1 cellular context compared by ENCODE assay signal in the genomic region with DNA sequence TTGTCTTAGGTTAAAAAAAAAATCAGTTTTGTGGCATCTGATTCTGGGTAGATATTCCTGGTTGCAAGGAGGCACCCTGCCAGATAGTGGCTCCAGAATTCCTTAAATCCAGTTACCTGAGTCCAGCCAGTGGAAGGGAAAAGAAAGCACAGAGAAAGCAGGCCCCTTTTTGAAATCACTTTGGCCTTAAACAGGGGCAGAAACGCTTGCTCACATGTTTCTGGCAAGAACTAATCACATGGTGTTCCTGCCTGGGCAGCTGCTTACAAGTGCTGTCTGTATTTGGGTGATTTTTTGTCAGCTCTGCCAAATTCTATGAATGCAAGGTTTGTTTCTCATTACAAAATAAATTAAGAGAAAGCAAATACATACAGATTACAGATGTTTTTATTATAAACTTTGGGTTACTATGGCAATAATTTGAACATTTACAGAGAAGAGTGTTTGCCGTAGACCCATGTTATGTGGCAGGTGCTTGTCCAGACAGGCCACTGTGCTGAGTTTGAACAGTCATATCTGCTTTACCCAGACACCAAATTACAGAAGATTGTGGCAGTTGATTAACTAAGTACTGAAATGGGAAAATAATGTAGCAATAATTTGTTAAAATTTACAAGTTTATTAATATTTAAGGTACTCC.
TF ChIP-seq lines count a peak whose summit lies in the region.

No MANE protein-coding gene starts in this region.

TF ChIP-seq in H1, 55 proteins besides CTCF, POLR2A, EP300 and RAD21 (continued from another document):
- TF ChIP-seq JUND (IDR thresholded peaks at IDR 0.05; ENCODE audit: low read length): no peak
- no peak for TF ChIP-seq SAP30 (IDR thresholded peaks at IDR 0.05; ENCODE audit: insufficient read depth, insufficient replicate concordance, low read length)
- no peak for TF ChIP-seq BRCA1 (IDR thresholded peaks at IDR 0.05; ENCODE audit: low read depth, low read length)
- no peak for TF ChIP-seq CEBPB (IDR thresholded peaks at IDR 0.05; ENCODE audit: low read depth, low read length)
- no peak for TF ChIP-seq TEAD4 (IDR thresholded peaks at IDR 0.05; ENCODE audit: low read depth, low read length)
- no peak for TF ChIP-seq SRF (IDR thresholded peaks at IDR 0.05; ENCODE audit: low read depth, low read length)
- TF ChIP-seq RFX5 (IDR thresholded peaks at IDR 0.05; ENCODE audit: borderline replicate concordance, low read depth, low read length): no peak
- TF ChIP-seq CREB1 (IDR thresholded peaks at IDR 0.05): no peak
- no peak for TF ChIP-seq BACH1 (IDR thresholded peaks at IDR 0.05; ENCODE audit: low read length)
- TF ChIP-seq HDAC2 (IDR thresholded peaks at IDR 0.05; ENCODE audit: borderline replicate concordance in 1 of 2, low read depth in 2 of 2, low read length in 2 of 2): no peak
- no peak for TF ChIP-seq SP4 (IDR thresholded peaks at IDR 0.05; ENCODE audit: low read length)
- TF ChIP-seq CBX8 (IDR thresholded peaks at IDR 0.05; ENCODE audit: borderline replicate concordance, low read depth, low read length): no peak
- no peak for TF ChIP-seq KDM5A (IDR thresholded peaks at IDR 0.05; ENCODE audit: low read length)
- TF ChIP-seq, protein P1, sequence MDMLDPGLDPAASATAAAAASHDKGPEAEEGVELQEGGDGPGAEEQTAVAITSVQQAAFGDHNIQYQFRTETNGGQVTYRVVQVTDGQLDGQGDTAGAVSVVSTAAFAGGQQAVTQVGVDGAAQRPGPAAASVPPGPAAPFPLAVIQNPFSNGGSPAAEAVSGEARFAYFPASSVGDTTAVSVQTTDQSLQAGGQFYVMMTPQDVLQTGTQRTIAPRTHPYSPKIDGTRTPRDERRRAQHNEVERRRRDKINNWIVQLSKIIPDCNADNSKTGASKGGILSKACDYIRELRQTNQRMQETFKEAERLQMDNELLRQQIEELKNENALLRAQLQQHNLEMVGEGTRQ (IDR thresholded peaks at IDR 0.05; ENCODE audit: low read length): no peak
- TF ChIP-seq, protein P2, sequence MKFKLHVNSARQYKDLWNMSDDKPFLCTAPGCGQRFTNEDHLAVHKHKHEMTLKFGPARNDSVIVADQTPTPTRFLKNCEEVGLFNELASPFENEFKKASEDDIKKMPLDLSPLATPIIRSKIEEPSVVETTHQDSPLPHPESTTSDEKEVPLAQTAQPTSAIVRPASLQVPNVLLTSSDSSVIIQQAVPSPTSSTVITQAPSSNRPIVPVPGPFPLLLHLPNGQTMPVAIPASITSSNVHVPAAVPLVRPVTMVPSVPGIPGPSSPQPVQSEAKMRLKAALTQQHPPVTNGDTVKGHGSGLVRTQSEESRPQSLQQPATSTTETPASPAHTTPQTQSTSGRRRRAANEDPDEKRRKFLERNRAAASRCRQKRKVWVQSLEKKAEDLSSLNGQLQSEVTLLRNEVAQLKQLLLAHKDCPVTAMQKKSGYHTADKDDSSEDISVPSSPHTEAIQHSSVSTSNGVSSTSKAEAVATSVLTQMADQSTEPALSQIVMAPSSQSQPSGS (IDR thresholded peaks at IDR 0.05; ENCODE audit: low read length): no peak
- TF ChIP-seq, protein P3, sequence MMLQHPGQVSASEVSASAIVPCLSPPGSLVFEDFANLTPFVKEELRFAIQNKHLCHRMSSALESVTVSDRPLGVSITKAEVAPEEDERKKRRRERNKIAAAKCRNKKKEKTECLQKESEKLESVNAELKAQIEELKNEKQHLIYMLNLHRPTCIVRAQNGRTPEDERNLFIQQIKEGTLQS (IDR thresholded peaks at IDR 0.05; ENCODE audit: insufficient read depth, low read depth, low read length): no peak
- no peak for TF ChIP-seq TAF1 (IDR thresholded peaks at IDR 0.05; ENCODE audit: low read depth, low read length)
- TF ChIP-seq, protein P4, sequence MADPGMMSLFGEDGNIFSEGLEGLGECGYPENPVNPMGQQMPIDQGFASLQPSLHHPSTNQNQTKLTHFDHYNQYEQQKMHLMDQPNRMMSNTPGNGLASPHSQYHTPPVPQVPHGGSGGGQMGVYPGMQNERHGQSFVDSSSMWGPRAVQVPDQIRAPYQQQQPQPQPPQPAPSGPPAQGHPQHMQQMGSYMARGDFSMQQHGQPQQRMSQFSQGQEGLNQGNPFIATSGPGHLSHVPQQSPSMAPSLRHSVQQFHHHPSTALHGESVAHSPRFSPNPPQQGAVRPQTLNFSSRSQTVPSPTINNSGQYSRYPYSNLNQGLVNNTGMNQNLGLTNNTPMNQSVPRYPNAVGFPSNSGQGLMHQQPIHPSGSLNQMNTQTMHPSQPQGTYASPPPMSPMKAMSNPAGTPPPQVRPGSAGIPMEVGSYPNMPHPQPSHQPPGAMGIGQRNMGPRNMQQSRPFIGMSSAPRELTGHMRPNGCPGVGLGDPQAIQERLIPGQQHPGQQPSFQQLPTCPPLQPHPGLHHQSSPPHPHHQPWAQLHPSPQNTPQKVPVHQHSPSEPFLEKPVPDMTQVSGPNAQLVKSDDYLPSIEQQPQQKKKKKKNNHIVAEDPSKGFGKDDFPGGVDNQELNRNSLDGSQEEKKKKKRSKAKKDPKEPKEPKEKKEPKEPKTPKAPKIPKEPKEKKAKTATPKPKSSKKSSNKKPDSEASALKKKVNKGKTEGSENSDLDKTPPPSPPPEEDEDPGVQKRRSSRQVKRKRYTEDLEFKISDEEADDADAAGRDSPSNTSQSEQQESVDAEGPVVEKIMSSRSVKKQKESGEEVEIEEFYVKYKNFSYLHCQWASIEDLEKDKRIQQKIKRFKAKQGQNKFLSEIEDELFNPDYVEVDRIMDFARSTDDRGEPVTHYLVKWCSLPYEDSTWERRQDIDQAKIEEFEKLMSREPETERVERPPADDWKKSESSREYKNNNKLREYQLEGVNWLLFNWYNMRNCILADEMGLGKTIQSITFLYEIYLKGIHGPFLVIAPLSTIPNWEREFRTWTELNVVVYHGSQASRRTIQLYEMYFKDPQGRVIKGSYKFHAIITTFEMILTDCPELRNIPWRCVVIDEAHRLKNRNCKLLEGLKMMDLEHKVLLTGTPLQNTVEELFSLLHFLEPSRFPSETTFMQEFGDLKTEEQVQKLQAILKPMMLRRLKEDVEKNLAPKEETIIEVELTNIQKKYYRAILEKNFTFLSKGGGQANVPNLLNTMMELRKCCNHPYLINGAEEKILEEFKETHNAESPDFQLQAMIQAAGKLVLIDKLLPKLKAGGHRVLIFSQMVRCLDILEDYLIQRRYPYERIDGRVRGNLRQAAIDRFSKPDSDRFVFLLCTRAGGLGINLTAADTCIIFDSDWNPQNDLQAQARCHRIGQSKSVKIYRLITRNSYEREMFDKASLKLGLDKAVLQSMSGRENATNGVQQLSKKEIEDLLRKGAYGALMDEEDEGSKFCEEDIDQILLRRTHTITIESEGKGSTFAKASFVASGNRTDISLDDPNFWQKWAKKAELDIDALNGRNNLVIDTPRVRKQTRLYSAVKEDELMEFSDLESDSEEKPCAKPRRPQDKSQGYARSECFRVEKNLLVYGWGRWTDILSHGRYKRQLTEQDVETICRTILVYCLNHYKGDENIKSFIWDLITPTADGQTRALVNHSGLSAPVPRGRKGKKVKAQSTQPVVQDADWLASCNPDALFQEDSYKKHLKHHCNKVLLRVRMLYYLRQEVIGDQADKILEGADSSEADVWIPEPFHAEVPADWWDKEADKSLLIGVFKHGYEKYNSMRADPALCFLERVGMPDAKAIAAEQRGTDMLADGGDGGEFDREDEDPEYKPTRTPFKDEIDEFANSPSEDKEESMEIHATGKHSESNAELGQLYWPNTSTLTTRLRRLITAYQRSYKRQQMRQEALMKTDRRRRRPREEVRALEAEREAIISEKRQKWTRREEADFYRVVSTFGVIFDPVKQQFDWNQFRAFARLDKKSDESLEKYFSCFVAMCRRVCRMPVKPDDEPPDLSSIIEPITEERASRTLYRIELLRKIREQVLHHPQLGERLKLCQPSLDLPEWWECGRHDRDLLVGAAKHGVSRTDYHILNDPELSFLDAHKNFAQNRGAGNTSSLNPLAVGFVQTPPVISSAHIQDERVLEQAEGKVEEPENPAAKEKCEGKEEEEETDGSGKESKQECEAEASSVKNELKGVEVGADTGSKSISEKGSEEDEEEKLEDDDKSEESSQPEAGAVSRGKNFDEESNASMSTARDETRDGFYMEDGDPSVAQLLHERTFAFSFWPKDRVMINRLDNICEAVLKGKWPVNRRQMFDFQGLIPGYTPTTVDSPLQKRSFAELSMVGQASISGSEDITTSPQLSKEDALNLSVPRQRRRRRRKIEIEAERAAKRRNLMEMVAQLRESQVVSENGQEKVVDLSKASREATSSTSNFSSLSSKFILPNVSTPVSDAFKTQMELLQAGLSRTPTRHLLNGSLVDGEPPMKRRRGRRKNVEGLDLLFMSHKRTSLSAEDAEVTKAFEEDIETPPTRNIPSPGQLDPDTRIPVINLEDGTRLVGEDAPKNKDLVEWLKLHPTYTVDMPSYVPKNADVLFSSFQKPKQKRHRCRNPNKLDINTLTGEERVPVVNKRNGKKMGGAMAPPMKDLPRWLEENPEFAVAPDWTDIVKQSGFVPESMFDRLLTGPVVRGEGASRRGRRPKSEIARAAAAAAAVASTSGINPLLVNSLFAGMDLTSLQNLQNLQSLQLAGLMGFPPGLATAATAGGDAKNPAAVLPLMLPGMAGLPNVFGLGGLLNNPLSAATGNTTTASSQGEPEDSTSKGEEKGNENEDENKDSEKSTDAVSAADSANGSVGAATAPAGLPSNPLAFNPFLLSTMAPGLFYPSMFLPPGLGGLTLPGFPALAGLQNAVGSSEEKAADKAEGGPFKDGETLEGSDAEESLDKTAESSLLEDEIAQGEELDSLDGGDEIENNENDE (IDR thresholded peaks at IDR 0.05; ENCODE audit: insufficient replicate concordance, low read length): no peak
- TF ChIP-seq EGR1 (IDR thresholded peaks at IDR 0.05; ENCODE audit: borderline replicate concordance, low read depth, low read length): no peak
